Comparison of ENCODE assay signal across 9 cellular contexts in the genomic region with DNA sequence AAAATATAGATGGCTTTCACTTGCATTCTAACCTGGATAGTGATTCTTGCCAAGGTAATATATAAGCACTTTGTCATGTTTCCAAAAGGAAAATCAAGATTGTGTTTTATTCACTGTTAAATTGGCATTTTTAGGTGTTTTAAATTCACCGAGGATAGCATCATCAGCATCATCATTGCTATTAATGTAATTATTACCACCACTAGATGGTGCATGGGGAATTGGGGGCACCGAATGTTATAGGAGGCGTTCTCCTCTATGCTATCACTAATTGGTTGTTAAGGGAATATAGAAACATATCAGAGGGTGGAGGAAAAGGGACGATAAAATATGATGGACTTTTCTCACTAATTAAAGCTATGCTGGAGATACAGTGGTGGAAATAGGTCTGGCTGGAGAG.
A peak's percentile ranks its signal among the peaks of the same experiment; 100 is the strongest.
DNase-seq lines count a peak whose midpoint lies in the region; ATAC-seq and TF ChIP-seq lines count a peak whose summit lies in the region.
"Had no signal": no experiment of that assay in that cellular context is flagged by ENCODE, and none has a peak within 500 bp of the region (broad histone marks: within the 10 kb centered on the region; RNA-seq: fewer than 3 reads in every experiment).

No MANE protein-coding gene starts in this region.

- no peak overlapping the region for H3K9ac ChIP-seq in parathyroid adenoma

- POLR2A ChIA-PET in activated CD4-positive, alpha-beta memory T cell treated with anti-CD3 and anti-CD28 coated beads for 36 hours (lab: Charles Lee) = interaction anchor here (1.3 kb wide), 1 partner anchor 33 kb away, joined by 3 read pairs; no protein-coding TSS in a partner anchor
- POLR2A ChIA-PET in activated CD4-positive, alpha-beta memory T cell treated with anti-CD3 and anti-CD28 coated beads, Interleukin-2, amount 10 ng/mL, durations not matched to agents 7 days and 5 days (lab: Charles Lee) = interaction anchor here (1.0 to 6.2 kb wide), 7 partner anchors 11 to 100 kb away, joined by 3 to 72 read pairs (median 7); no protein-coding TSS in a partner anchor
- POLR2A ChIA-PET in activated CD4-positive, alpha-beta T cell treated with anti-CD3 and anti-CD28 coated beads, Interleukin-2, amount 10 ng/mL, durations not matched to agents 7 days and 5 days (lab: Charles Lee) = no interaction called here

- H3K27ac ChIP-seq in parathyroid adenoma (no peak overlapping the region), SJCRH30 (no peak overlapping the region)

- H3K79me2 ChIP-seq in parathyroid adenoma = no peaks in the 10 kb centered on the region

- H3K9me3 ChIP-seq in parathyroid adenoma (ENCODE audit: control insufficient read depth, low read length) (no peaks in the 10 kb centered on the region), SJCRH30 (replicated peaks) (no peaks in the 10 kb centered on the region; the same call in 1 of the 2 replicates)

- TF ChIP-seq CTCF in HFFc6 (IDR thresholded peaks at IDR 0.05) = peak; percentile 62
- peak; percentile 17 for TF ChIP-seq CTCF in parathyroid adenoma (IDR thresholded peaks at IDR 0.05)

- H3K36me3 Mint-ChIP-seq in activated CD4-positive, alpha-beta memory T cell treated with anti-CD3 and anti-CD28 coated beads for 36 hours = no peaks in the 10 kb centered on the region
- H3K36me3 Mint-ChIP-seq in activated CD4-positive, alpha-beta memory T cell treated with anti-CD3 and anti-CD28 coated beads, Interleukin-2, amount 10 ng/mL, durations not matched to agents 7 days and 5 days (ENCODE audit: low read depth) = peaks cover 3% of the 10 kb centered on the region
- H3K36me3 Mint-ChIP-seq in HFFc6 (ENCODE audit: low read depth) = no peaks in the 10 kb centered on the region
- peaks cover 6% of the 10 kb centered on the region for H3K36me3 Mint-ChIP-seq in activated CD4-positive, alpha-beta T cell treated with anti-CD3 and anti-CD28 coated beads, Interleukin-2, amount 10 ng/mL, durations not matched to agents 7 days and 5 days (ENCODE audit: low read depth)

- H3K27ac Mint-ChIP-seq in activated CD4-positive, alpha-beta memory T cell treated with anti-CD3 and anti-CD28 coated beads for 36 hours = peak overlapping the region; percentile 10
- H3K27ac Mint-ChIP-seq in activated CD4-positive, alpha-beta memory T cell treated with anti-CD3 and anti-CD28 coated beads, Interleukin-2, amount 10 ng/mL, durations not matched to agents 7 days and 5 days = no peak overlapping the region
- no peak overlapping the region for H3K27ac Mint-ChIP-seq in HFFc6
- H3K27ac Mint-ChIP-seq in activated CD4-positive, alpha-beta T cell treated with anti-CD3 and anti-CD28 coated beads, Interleukin-2, amount 10 ng/mL, durations not matched to agents 7 days and 5 days = no peak overlapping the region

- H3K9me3 Mint-ChIP-seq in activated CD4-positive, alpha-beta memory T cell treated with anti-CD3 and anti-CD28 coated beads for 36 hours = no peaks in the 10 kb centered on the region
- no peaks in the 10 kb centered on the region for H3K9me3 Mint-ChIP-seq in activated CD4-positive, alpha-beta memory T cell treated with anti-CD3 and anti-CD28 coated beads, Interleukin-2, amount 10 ng/mL, durations not matched to agents 7 days and 5 days
- peaks cover 4% of the 10 kb centered on the region for H3K9me3 Mint-ChIP-seq in HFFc6
- H3K9me3 Mint-ChIP-seq in activated CD4-positive, alpha-beta T cell treated with anti-CD3 and anti-CD28 coated beads, Interleukin-2, amount 10 ng/mL, durations not matched to agents 7 days and 5 days = peaks cover 5% of the 10 kb centered on the region

- peaks cover 20% of the 10 kb centered on the region for H3K4me1 Mint-ChIP-seq in activated CD4-positive, alpha-beta memory T cell treated with anti-CD3 and anti-CD28 coated beads for 36 hours (ENCODE audit: low read depth)
- H3K4me1 Mint-ChIP-seq in activated CD4-positive, alpha-beta memory T cell treated with anti-CD3 and anti-CD28 coated beads, Interleukin-2, amount 10 ng/mL, durations not matched to agents 7 days and 5 days = peaks cover 15% of the 10 kb centered on the region
- no peaks in the 10 kb centered on the region for H3K4me1 Mint-ChIP-seq in HFFc6 (ENCODE audit: low read depth)
- peaks cover 9% of the 10 kb centered on the region for H3K4me1 Mint-ChIP-seq in activated CD4-positive, alpha-beta T cell treated with anti-CD3 and anti-CD28 coated beads, Interleukin-2, amount 10 ng/mL, durations not matched to agents 7 days and 5 days

- no peak for ATAC-seq in GM19328 (IDR thresholded peaks at IDR 0.05; ENCODE audit: unreplicated experiment)

- H3K27me3 ChIP-seq in parathyroid adenoma (ENCODE audit: control insufficient read depth, insufficient read depth, low read length) (no peaks in the 10 kb centered on the region), SJCRH30 (no peaks in the 10 kb centered on the region)

- peak; percentile 19 for DNase-seq in activated CD4-positive, alpha-beta memory T cell treated with anti-CD3 and anti-CD28 coated beads for 36 hours
- no peak for DNase-seq in activated CD4-positive, alpha-beta memory T cell treated with anti-CD3 and anti-CD28 coated beads, Interleukin-2, amount 10 ng/mL, durations not matched to agents 7 days and 5 days
- DNase-seq in HFFc6 (no peak), SJCRH30 (no peak), D341Med (ENCODE audit: low spot score) (no peak)
- DNase-seq in activated CD4-positive, alpha-beta T cell treated with anti-CD3 and anti-CD28 coated beads, Interleukin-2, amount 10 ng/mL, durations not matched to agents 7 days and 5 days = peak; percentile 19
- DNase-seq: OCI-M1 had no signal

- no peak overlapping the region for H3K4me3 Mint-ChIP-seq in activated CD4-positive, alpha-beta memory T cell treated with anti-CD3 and anti-CD28 coated beads for 36 hours
- no peak overlapping the region for H3K4me3 Mint-ChIP-seq in activated CD4-positive, alpha-beta memory T cell treated with anti-CD3 and anti-CD28 coated beads, Interleukin-2, amount 10 ng/mL, durations not matched to agents 7 days and 5 days
- no peak overlapping the region for H3K4me3 Mint-ChIP-seq in HFFc6
- no peak overlapping the region for H3K4me3 Mint-ChIP-seq in activated CD4-positive, alpha-beta T cell treated with anti-CD3 and anti-CD28 coated beads, Interleukin-2, amount 10 ng/mL, durations not matched to agents 7 days and 5 days

- H3K36me3 ChIP-seq in parathyroid adenoma (ENCODE audit: control insufficient read depth, insufficient read depth, low read length) = no peaks in the 10 kb centered on the region
- peaks cover 12% of the 10 kb centered on the region; the same call in 1 of the 2 replicates for H3K36me3 ChIP-seq in SJCRH30

- CTCF ChIA-PET in activated CD4-positive, alpha-beta memory T cell treated with anti-CD3 and anti-CD28 coated beads for 36 hours (lab: Charles Lee) = interaction anchor here (0.8 to 3.7 kb wide), 13 partner anchors 9 to 157 kb away, joined by 3 to 36 read pairs (median 4); no protein-coding TSS in a partner anchor
- CTCF ChIA-PET in activated CD4-positive, alpha-beta memory T cell treated with anti-CD3 and anti-CD28 coated beads, Interleukin-2, amount 10 ng/mL, durations not matched to agents 7 days and 5 days (lab: Charles Lee) = interaction anchor here (0.7 to 2.4 kb wide), 9 partner anchors 14 to 130 kb away, joined by 3 to 13 read pairs (median 4); no protein-coding TSS in a partner anchor
- CTCF ChIA-PET in activated CD4-positive, alpha-beta T cell treated with anti-CD3 and anti-CD28 coated beads, Interleukin-2, amount 10 ng/mL, durations not matched to agents 7 days and 5 days (lab: Charles Lee) = interaction anchor here (1.5 to 2.0 kb wide), 3 partner anchors 10 to 38 kb away, joined by 3 to 5 read pairs (median 4); no protein-coding TSS in a partner anchor

- intact Hi-C loops in activated CD4-positive, alpha-beta memory T cell treated with anti-CD3 and anti-CD28 coated beads for 36 hours (cut with micrococcal nuclease) = loop anchor here (1.0 to 5.0 kb wide), 5 partner anchors 32 to 359 kb away; no protein-coding TSS in a partner anchor

- H3K4me1 ChIP-seq in parathyroid adenoma (no peaks in the 10 kb centered on the region), SJCRH30 (no peaks in the 10 kb centered on the region)

- no peak overlapping the region for H2AFZ ChIP-seq in parathyroid adenoma

- H3K27me3 Mint-ChIP-seq in activated CD4-positive, alpha-beta memory T cell treated with anti-CD3 and anti-CD28 coated beads for 36 hours = no peaks in the 10 kb centered on the region
- H3K27me3 Mint-ChIP-seq in activated CD4-positive, alpha-beta memory T cell treated with anti-CD3 and anti-CD28 coated beads, Interleukin-2, amount 10 ng/mL, durations not matched to agents 7 days and 5 days = peaks cover 4% of the 10 kb centered on the region
- H3K27me3 Mint-ChIP-seq in HFFc6 (ENCODE audit: insufficient read depth) = no peaks in the 10 kb centered on the region; the same call in 1 of the 2 replicates
- no peaks in the 10 kb centered on the region for H3K27me3 Mint-ChIP-seq in activated CD4-positive, alpha-beta T cell treated with anti-CD3 and anti-CD28 coated beads, Interleukin-2, amount 10 ng/mL, durations not matched to agents 7 days and 5 days

- H3K4me2 ChIP-seq in parathyroid adenoma (ENCODE audit: low read length) = no peak overlapping the region

- H3K4me3 ChIP-seq in parathyroid adenoma (ENCODE audit: low read depth, low read length) (no peak overlapping the region), SJCRH30 (no peak overlapping the region)

Comparison
In these comparisons a context has a peak if more than half of its experiments do, and no peak if none do; other contexts are left out.
1. DNase-seq: peak in activated CD4-positive, alpha-beta memory T cell treated with anti-CD3 and anti-CD28 coated beads for 36 hours (single experiment) and activated CD4-positive, alpha-beta T cell treated with anti-CD3 and anti-CD28 coated beads, Interleukin-2, amount 10 ng/mL, durations not matched to agents 7 days and 5 days (single experiment); none in activated CD4-positive, alpha-beta memory T cell treated with anti-CD3 and anti-CD28 coated beads, Interleukin-2, amount 10 ng/mL, durations not matched to agents 7 days and 5 days (single experiment), HFFc6 (single experiment), SJCRH30 (0 of 2) and D341Med (single experiment).